Comparison of ENCODE assay signal across 24 cellular contexts in the genomic region with DNA sequence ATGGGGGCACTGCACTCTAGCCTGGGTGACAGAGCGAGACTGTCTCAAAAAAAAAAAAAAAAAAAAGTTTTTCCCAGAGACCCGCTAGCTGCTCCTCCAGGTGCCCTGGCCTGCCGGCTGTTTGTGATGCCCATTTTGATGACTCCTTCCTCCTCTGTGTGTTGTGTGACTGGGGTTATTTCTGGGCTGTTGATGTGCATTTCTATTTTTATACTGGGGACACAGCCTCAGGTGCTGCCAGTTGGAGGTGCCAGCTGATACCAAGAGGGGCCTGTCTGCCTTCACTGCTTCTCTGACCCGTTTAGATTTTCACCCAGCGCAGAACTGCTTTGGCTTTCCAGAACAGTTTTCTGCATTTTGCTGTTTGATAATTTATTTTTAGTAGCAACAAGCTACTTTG. TPM values are rescaled to one million over a fixed set of nuclear protein-coding genes. Genes with fewer than 3 reads are reported as not detected.
A peak's percentile ranks its signal among the peaks of the same experiment; 100 is the strongest.
DNase-seq lines count a peak whose midpoint lies in the region; ATAC-seq and TF ChIP-seq lines count a peak whose summit lies in the region.
"Had no signal": no experiment of that assay in that cellular context is flagged by ENCODE, and none has a peak within 500 bp of the region (broad histone marks: within the 10 kb centered on the region; RNA-seq: fewer than 3 reads in every experiment).

No MANE protein-coding gene starts in this region.

- H3K36me3 ChIP-seq in stomach (peaks cover 21 to 83% (median 80%) of the 10 kb centered on the region in 4 donors), SJCRH30 (no peaks in the 10 kb centered on the region), mucosa of descending colon (ENCODE audit: low read depth) (no peaks in the 10 kb centered on the region)
- H3K36me3 ChIP-seq: colonic mucosa had no signal

- no peaks in the 10 kb centered on the region for H3K4me1 Mint-ChIP-seq in central memory CD8-positive, alpha-beta T cell
- peaks cover 11% of the 10 kb centered on the region for H3K4me1 Mint-ChIP-seq in memory B cell
- peaks cover 9% of the 10 kb centered on the region for H3K4me1 Mint-ChIP-seq in activated CD8-positive, alpha-beta T cell treated with anti-CD3 and anti-CD28 coated beads, Interleukin-2, amount 10 ng/mL, durations not matched to agents 7 days and 5 days (ENCODE audit: low read depth)
- H3K4me1 Mint-ChIP-seq: H9 had no signal

- TF ChIP-seq CTCF in stomach (IDR thresholded peaks at IDR 0.05) (no peak), mucosa of descending colon (IDR thresholded peaks at IDR 0.05) (no peak)

- no peaks in the 10 kb centered on the region for H3K27me3 ChIP-seq in stomach
- H3K27me3 ChIP-seq in SJCRH30 = no peaks in the 10 kb centered on the region
- H3K27me3 ChIP-seq: colonic mucosa, thyroid gland had no signal

- DNase-seq in NAMALWA (ENCODE audit: low spot score) (peak; percentile 96), memory B cell (ENCODE audit: low spot score in 2 of 2) (no peak), stomach (no peak), SJCRH30 (no peak), mucosa of descending colon (no peak), NCI-H2196 (lab: John Stamatoyannopoulos, UW; ENCODE audit: unreplicated experiment) (no peak)
- no peak for DNase-seq in central memory CD8-positive, alpha-beta T cell (ENCODE audit: low spot score in 2 of 2)
- DNase-seq in activated CD8-positive, alpha-beta T cell treated with anti-CD3 and anti-CD28 coated beads, Interleukin-2, amount 10 ng/mL, durations not matched to agents 7 days and 5 days = no peak
- DNase-seq: activated CD4-positive, alpha-beta T cell treated with anti-CD3 and anti-CD28 coated beads for 1 hour; activated naive CD8-positive, alpha-beta T cell treated with anti-CD3 and anti-CD28 coated beads, Interleukin-2, amount 10 ng/mL, durations not matched to agents 7 days and 5 days; CD4-positive, alpha-beta T cell; colonic mucosa; GDM1; H9; KG1; MV-4-11; NCI-H1694; NCI-H2171 treated with DMSO at 0.1 percent for 48 hours; NCI-H526; nephron progenitor cell; stimulated activated CD4-positive, alpha-beta T cell treated with anti-CD3 and anti-CD28 coated beads, Interleukin-1b, Interleukin-23, amount 100 ng/mL, for 48 hours; SW 1271; thyroid gland had no signal

- H3K4me1 ChIP-seq in stomach (peaks cover 2 to 13% (median 7%) of the 10 kb centered on the region in 4 donors), SJCRH30 (no peaks in the 10 kb centered on the region), mucosa of descending colon (ENCODE audit: low read depth) (peaks cover 2% of the 10 kb centered on the region)
- H3K4me1 ChIP-seq: colonic mucosa had no signal

- no peak for ATAC-seq in central memory CD8-positive, alpha-beta T cell (replicated peaks; ENCODE audit: extremely low read depth, poor library complexity, severe bottlenecking)
- ATAC-seq in memory B cell (ENCODE audit: low read depth) (peak; percentile 17), mucosa of descending colon (no peak)
- no peak for ATAC-seq in activated CD8-positive, alpha-beta T cell treated with anti-CD3 and anti-CD28 coated beads, Interleukin-2, amount 10 ng/mL, durations not matched to agents 7 days and 5 days

- peak overlapping the region in 3 of 5 donors; percentile 8 to 74 (median 54) for H3K27ac ChIP-seq in stomach
- no peak overlapping the region for H3K27ac ChIP-seq in SJCRH30
- H3K27ac ChIP-seq: colonic mucosa, thyroid gland had no signal

- no peak overlapping the region for H3K4me3 ChIP-seq in stomach
- no peak overlapping the region for H3K4me3 ChIP-seq in SJCRH30
- no peak overlapping the region for H3K4me3 ChIP-seq in mucosa of descending colon
- H3K4me3 ChIP-seq: colonic mucosa, skin epidermis, thyroid gland had no signal

- H3K4me3 Mint-ChIP-seq in central memory CD8-positive, alpha-beta T cell = no peak overlapping the region
- no peak overlapping the region for H3K4me3 Mint-ChIP-seq in memory B cell
- H3K4me3 Mint-ChIP-seq in activated CD8-positive, alpha-beta T cell treated with anti-CD3 and anti-CD28 coated beads, Interleukin-2, amount 10 ng/mL, durations not matched to agents 7 days and 5 days = no peak overlapping the region
- H3K4me3 Mint-ChIP-seq: activated naive CD8-positive, alpha-beta T cell treated with anti-CD3 and anti-CD28 coated beads, Interleukin-2, amount 10 ng/mL, durations not matched to agents 7 days and 5 days; CD4-positive, alpha-beta T cell; H9; nephron progenitor cell had no signal

- intact Hi-C loops in stomach (cut with DNase I; ENCODE audit: low total_unique reads) = no loop called here
- intact Hi-C loops in mucosa of descending colon (cut with DNase I, micrococcal nuclease) = no loop called here

- CTCF ChIA-PET in activated CD8-positive, alpha-beta T cell treated with anti-CD3 and anti-CD28 coated beads, Interleukin-2, amount 10 ng/mL, durations not matched to agents 7 days and 5 days (lab: Charles Lee) = interaction anchor here (1.1 to 7.6 kb wide), 4 partner anchors 11 to 259 kb away, joined by 3 to 67 read pairs (median 10); partner anchors contain the start of gene SLC7A6

- no peaks in the 10 kb centered on the region for H3K27me3 Mint-ChIP-seq in central memory CD8-positive, alpha-beta T cell
- no peaks in the 10 kb centered on the region for H3K27me3 Mint-ChIP-seq in memory B cell
- no peaks in the 10 kb centered on the region for H3K27me3 Mint-ChIP-seq in activated CD8-positive, alpha-beta T cell treated with anti-CD3 and anti-CD28 coated beads, Interleukin-2, amount 10 ng/mL, durations not matched to agents 7 days and 5 days (ENCODE audit: low read depth)
- H3K27me3 Mint-ChIP-seq: activated naive CD8-positive, alpha-beta T cell treated with anti-CD3 and anti-CD28 coated beads, Interleukin-2, amount 10 ng/mL, durations not matched to agents 7 days and 5 days; CD4-positive, alpha-beta T cell had no signal

- POLR2A ChIA-PET in activated CD8-positive, alpha-beta T cell treated with anti-CD3 and anti-CD28 coated beads, Interleukin-2, amount 10 ng/mL, durations not matched to agents 7 days and 5 days (lab: Charles Lee) = interaction anchor here (1.5 kb wide), 1 partner anchor 12 kb away, joined by 6 read pairs; the partner anchor contains the start of gene SLC7A6

- TF ChIP-seq EP300 in stomach (IDR thresholded peaks at IDR 0.05) = no peak

- H3K9me3 Mint-ChIP-seq in central memory CD8-positive, alpha-beta T cell = no peaks in the 10 kb centered on the region
- no peaks in the 10 kb centered on the region for H3K9me3 Mint-ChIP-seq in memory B cell
- no peaks in the 10 kb centered on the region for H3K9me3 Mint-ChIP-seq in activated CD8-positive, alpha-beta T cell treated with anti-CD3 and anti-CD28 coated beads, Interleukin-2, amount 10 ng/mL, durations not matched to agents 7 days and 5 days (ENCODE audit: insufficient read depth)
- H3K9me3 Mint-ChIP-seq: activated naive CD8-positive, alpha-beta T cell treated with anti-CD3 and anti-CD28 coated beads, Interleukin-2, amount 10 ng/mL, durations not matched to agents 7 days and 5 days; CD4-positive, alpha-beta T cell; H9; nephron progenitor cell had no signal

- TF ChIP-seq POLR2A in stomach (IDR thresholded peaks at IDR 0.05) = no peak

- H3K9me3 ChIP-seq in stomach (no peaks in the 10 kb centered on the region), SJCRH30 (replicated peaks) (no peaks in the 10 kb centered on the region), mucosa of descending colon (no peaks in the 10 kb centered on the region)
- H3K9me3 ChIP-seq: colonic mucosa, thyroid gland had no signal

- H3K27ac Mint-ChIP-seq in central memory CD8-positive, alpha-beta T cell (ENCODE audit: low read depth) = peak overlapping the region; percentile 59
- no peak overlapping the region for H3K27ac Mint-ChIP-seq in memory B cell
- H3K27ac Mint-ChIP-seq in activated CD8-positive, alpha-beta T cell treated with anti-CD3 and anti-CD28 coated beads, Interleukin-2, amount 10 ng/mL, durations not matched to agents 7 days and 5 days = no peak overlapping the region
- H3K27ac Mint-ChIP-seq: activated naive CD8-positive, alpha-beta T cell treated with anti-CD3 and anti-CD28 coated beads, Interleukin-2, amount 10 ng/mL, durations not matched to agents 7 days and 5 days; CD4-positive, alpha-beta T cell; H9; nephron progenitor cell had no signal

- 86 to 93% (median 90%) methylated on average over 5 of the region's 5 CpGs for WGBS in stomach, 5 donors

- peaks cover 27% of the 10 kb centered on the region for H3K36me3 Mint-ChIP-seq in central memory CD8-positive, alpha-beta T cell (ENCODE audit: insufficient read depth)
- H3K36me3 Mint-ChIP-seq in memory B cell = peaks cover 12% of the 10 kb centered on the region
- peaks cover 16% of the 10 kb centered on the region for H3K36me3 Mint-ChIP-seq in activated CD8-positive, alpha-beta T cell treated with anti-CD3 and anti-CD28 coated beads, Interleukin-2, amount 10 ng/mL, durations not matched to agents 7 days and 5 days (ENCODE audit: low read depth)

RNA-seq across cellular contexts. Expression of gene PLA2G15, which starts 6.6 kb away (rescaled TPM):
- total RNA-seq in stomach (10 to 100 TPM in 2 of 5 donors, 1 to 10 TPM in 3; 3.5 to 16.5 (median 9.8) TPM), mucosa of descending colon (10 to 100 TPM; 13.2 to 14.2 (median 13.5) TPM)
- 1 to 10 TPM; 4.4 to 6.0 (median 5.8) TPM for polyA plus RNA-seq in stomach
- 1 to 10 TPM; 8.6 to 9.4 TPM for total RNA-seq in activated CD8-positive, alpha-beta T cell treated with anti-CD3 and anti-CD28 coated beads, Interleukin-2, amount 10 ng/mL, durations not matched to agents 7 days and 5 days
- total RNA-seq in SJCRH30 (2014; rRNA removed; shearing (Covaris generic)) = 7.4 and 9.0 TPM in 2 replicates

RNA-seq across cellular contexts. Expression of gene SLC7A6, which starts 12.5 kb away (rescaled TPM):
- total RNA-seq in stomach (10 to 100 TPM; 11.9 to 66.1 (median 17.2) TPM), mucosa of descending colon (10 to 100 TPM; 35.0 to 41.4 (median 37.2) TPM)
- 1 to 10 TPM; 2.9 to 6.0 (median 4.2) TPM for polyA plus RNA-seq in stomach
- 10 to 100 TPM; 84.1 to 85.0 TPM for total RNA-seq in activated CD8-positive, alpha-beta T cell treated with anti-CD3 and anti-CD28 coated beads, Interleukin-2, amount 10 ng/mL, durations not matched to agents 7 days and 5 days
- total RNA-seq in SJCRH30 (2014; rRNA removed; shearing (Covaris generic)) = 17.4 TPM in 2 replicates

RNA-seq across cellular contexts. Expression of gene ESRP2, which starts 15.9 kb away (rescaled TPM):
- total RNA-seq in stomach (100 to 1,000 TPM in 1 of 5 donors, 10 to 100 TPM in 4; 19.8 to 184 (median 76.3) TPM), mucosa of descending colon (100 to 1,000 TPM in 1 of 3 donors, 10 to 100 TPM in 2; 46.6 to 125 (median 94.5) TPM)
- polyA plus RNA-seq in stomach = 10 to 100 TPM; 21.5 to 36.9 (median 31.2) TPM
- under 1 TPM in 1 of 2 experiments, not detected in 1; 0.18 TPM for total RNA-seq in activated CD8-positive, alpha-beta T cell treated with anti-CD3 and anti-CD28 coated beads, Interleukin-2, amount 10 ng/mL, durations not matched to agents 7 days and 5 days
- total RNA-seq in SJCRH30 (2014; rRNA removed; shearing (Covaris generic)) = 0.24 TPM in 1 of 2 replicates, not detected in the other
- total RNA-seq: CD4-positive, alpha-beta T cell had no signal

RNA-seq across cellular contexts. Expression of gene SLC7A6OS, which starts 58.9 kb away (rescaled TPM):
- total RNA-seq in stomach = 10 to 100 TPM; 12.3 to 41.4 (median 16.7) TPM
- polyA plus RNA-seq in stomach = 1 to 10 TPM; 4.7 to 5.7 (median 5.7) TPM
- total RNA-seq in activated CD8-positive, alpha-beta T cell treated with anti-CD3 and anti-CD28 coated beads, Interleukin-2, amount 10 ng/mL, durations not matched to agents 7 days and 5 days = 10 to 100 TPM; 26.3 to 30.7 TPM
- 7.9 and 11.5 TPM in 2 replicates for total RNA-seq in SJCRH30 (2014; rRNA removed; shearing (Covaris generic))
- total RNA-seq in mucosa of descending colon = 10 to 100 TPM; 16.2 to 22.0 (median 18.4) TPM

RNA-seq across cellular contexts. Expression of gene PRMT7, which starts 59.0 kb away (rescaled TPM):
- total RNA-seq in stomach (10 to 100 TPM; 24.9 to 88.8 (median 48.3) TPM), mucosa of descending colon (10 to 100 TPM; 31.0 to 42.2 (median 41.0) TPM)
- polyA plus RNA-seq in stomach = 10 to 100 TPM; 22.4 to 30.2 (median 28.6) TPM
- 10 to 100 TPM; 70.4 to 73.2 TPM for total RNA-seq in activated CD8-positive, alpha-beta T cell treated with anti-CD3 and anti-CD28 coated beads, Interleukin-2, amount 10 ng/mL, durations not matched to agents 7 days and 5 days
- total RNA-seq in SJCRH30 (2014; rRNA removed; shearing (Covaris generic)) = 34.7 and 39.5 TPM in 2 replicates

Comparison
In these comparisons a context has a peak if more than half of its experiments do, and no peak if none do; other contexts are left out.
1. RNA of gene ESRP2, which starts 15.9 kb away (total RNA-seq): 46.6 to 125 TPM in mucosa of descending colon and 19.8 to 184 TPM in stomach; 0.24 TPM in SJCRH30 and 0.18 TPM in activated CD8-positive, alpha-beta T cell treated with anti-CD3 and anti-CD28 coated beads, Interleukin-2, amount 10 ng/mL, durations not matched to agents 7 days and 5 days; every median in the first group is over 10 times any median in the second.